In genomic region chr7:140239653-140239935, GRCh38 we compare ENCODE assay signal across 15 cellular contexts.
DNase-seq lines count a peak whose midpoint lies in the region; ATAC-seq, FAIRE-seq and TF ChIP-seq lines count a peak whose summit lies in the region.
"Had no signal": no experiment of that assay in that cellular context is flagged by ENCODE, and none has a peak within 500 bp of the region (broad histone marks: within the 10 kb centered on the region; RNA-seq: fewer than 3 reads in every experiment).

No MANE protein-coding gene starts in this region.

- H3K4me3 ChIP-seq in HCT116 (replicated peaks in 1 of 2; ENCODE audit: low read depth in 1 of 2, low read length in 2 of 2) (no peak overlapping the region), GM12878 (no peak overlapping the region)
- H3K4me3 ChIP-seq: ascending aorta, esophagus squamous epithelium had no signal

- H2AFZ ChIP-seq in HCT116 (ENCODE audit: low read depth, low read length, poor library complexity, severe bottlenecking) (no peak overlapping the region), GM12878 (ENCODE audit: control insufficient read depth, low read depth, low read length) (no peak overlapping the region)

- H3K27ac Mint-ChIP-seq in activated T-cell treated with anti-CD3 and anti-CD28 coated beads, Interleukin-2, amount 50 U/mL, for 72 hours = no peak overlapping the region
- H3K27ac Mint-ChIP-seq: activated B cell treated with CpG ODN at 0.5 μM for 24 hours had no signal

- H3K27me3 ChIP-seq in HCT116 (ENCODE audit: insufficient read depth, low read length) (no peaks in the 10 kb centered on the region), GM12878 (replicated peaks in 1 of 2; ENCODE audit: control insufficient read depth in 2 of 2, insufficient read depth in 2 of 2, low read length in 1 of 2) (peaks cover 0 to 5% of the 10 kb centered on the region in 2 experiments; a peak in 2 of 4 replicates)
- H3K27me3 ChIP-seq: ascending aorta had no signal

- H3K36me3 ChIP-seq in HCT116 (ENCODE audit: control insufficient read depth in 1 of 2, insufficient read depth in 2 of 2, low read length in 2 of 2) = no peaks in the 10 kb centered on the region
- H3K36me3 ChIP-seq in GM12878 (ENCODE audit: control insufficient read depth in 2 of 2, insufficient read depth in 2 of 2, low read length in 1 of 2) = no peaks in the 10 kb centered on the region
- H3K36me3 ChIP-seq: ascending aorta, esophagus squamous epithelium had no signal

- no peak for TF ChIP-seq EP300 in GM12878 (IDR thresholded peaks at IDR 0.05; ENCODE audit: borderline replicate concordance in 1 of 2, control insufficient read depth in 1 of 2, low read depth in 2 of 2, low read length in 2 of 2)

- no peaks in the 10 kb centered on the region for H3K9me2 ChIP-seq in HCT116 (ENCODE audit: insufficient read depth)

- H3K4me2 ChIP-seq in HCT116 (ENCODE audit: low read length) (no peak overlapping the region), GM12878 (ENCODE audit: control insufficient read depth, insufficient read depth) (no peak overlapping the region)

- no TSS peak for BruUV-seq in HCT116 (replicated peaks; lab: Mats Ljungman, UMichigan)
- BruUV-seq in GM12878 (replicated peaks; lab: Mats Ljungman, UMichigan) = no TSS peak

- intact Hi-C loops in HCT116 (cut with micrococcal nuclease) (no loop called here), GM12878 (cut with micrococcal nuclease; ENCODE audit: unreplicated experiment) (no loop called here), posterior vena cava (cut with DNase I) (no loop called here)

- ATAC-seq in activated T-cell treated with anti-CD3 and anti-CD28 coated beads, Interleukin-2, amount 50 U/mL, for 72 hours (replicated peaks in 1 of 2) = peak; percentile 47 to 48
- no peak for ATAC-seq in activated T-cell treated with anti-CD3 and anti-CD28 coated beads, Interleukin-2, amount 50 U/mL, for 4 hours
- 0 out of 2 replicates have a peak, but pooled peaks have one; percentile 17 for ATAC-seq in HCT116
- ATAC-seq in GM12878 = no peak
- no peak for ATAC-seq in HG03469 (IDR thresholded peaks at IDR 0.05; ENCODE audit: unreplicated experiment)

- in situ Hi-C loops in GM12878 (cut with MboI) = no loop called here

- H3K27me3 Mint-ChIP-seq in activated T-cell treated with anti-CD3 and anti-CD28 coated beads, Interleukin-2, amount 50 U/mL, for 72 hours (ENCODE audit: low read depth) = no peaks in the 10 kb centered on the region
- H3K27me3 Mint-ChIP-seq in activated T-cell treated with anti-CD3 and anti-CD28 coated beads, Interleukin-2, amount 50 U/mL, for 4 hours (ENCODE audit: low read depth) = no peaks in the 10 kb centered on the region
- H3K27me3 Mint-ChIP-seq: activated B cell treated with CpG ODN at 0.5 μM for 24 hours; central memory CD8-positive, alpha-beta T cell had no signal

- H3K4me1 Mint-ChIP-seq in activated T-cell treated with anti-CD3 and anti-CD28 coated beads, Interleukin-2, amount 50 U/mL, for 72 hours (ENCODE audit: low read depth) = peaks cover 15% of the 10 kb centered on the region
- peaks cover 12% of the 10 kb centered on the region for H3K4me1 Mint-ChIP-seq in activated T-cell treated with anti-CD3 and anti-CD28 coated beads, Interleukin-2, amount 50 U/mL, for 4 hours (ENCODE audit: low read depth)

- CTCF ChIA-PET in HCT116 (lab: Charles Lee) = no interaction called here
- CTCF ChIA-PET in GM12878 (lab: Yijun Ruan, JAX) = no interaction called here

- H3K79me2 ChIP-seq in HCT116 (ENCODE audit: insufficient read depth, low read length) (no peaks in the 10 kb centered on the region), GM12878 (ENCODE audit: control insufficient read depth, insufficient read depth, low read length) (no peaks in the 10 kb centered on the region)

- H3K36me3 Mint-ChIP-seq in activated T-cell treated with anti-CD3 and anti-CD28 coated beads, Interleukin-2, amount 50 U/mL, for 72 hours (ENCODE audit: insufficient read depth in 2 of 2) = no peaks in the 10 kb centered on the region
- H3K36me3 Mint-ChIP-seq in activated T-cell treated with anti-CD3 and anti-CD28 coated beads, Interleukin-2, amount 50 U/mL, for 4 hours (ENCODE audit: insufficient read depth) = no peaks in the 10 kb centered on the region

- H3K4me3 Mint-ChIP-seq in activated T-cell treated with anti-CD3 and anti-CD28 coated beads, Interleukin-2, amount 50 U/mL, for 72 hours = no peak overlapping the region
- H3K4me3 Mint-ChIP-seq in activated T-cell treated with anti-CD3 and anti-CD28 coated beads, Interleukin-2, amount 50 U/mL, for 4 hours = no peak overlapping the region
- H3K4me3 Mint-ChIP-seq: activated B cell treated with CpG ODN at 0.5 μM for 24 hours; central memory CD8-positive, alpha-beta T cell had no signal

- no peaks in the 10 kb centered on the region for H3K4me1 ChIP-seq in HCT116 (ENCODE audit: control insufficient read depth in 1 of 2, insufficient read depth in 2 of 2, low read length in 2 of 2)
- peaks cover 13% of the 10 kb centered on the region for H3K4me1 ChIP-seq in GM12878 (ENCODE audit: control insufficient read depth, insufficient read depth, low read length)
- H3K4me1 ChIP-seq: ascending aorta had no signal

- H3K9me3 Mint-ChIP-seq in activated T-cell treated with anti-CD3 and anti-CD28 coated beads, Interleukin-2, amount 50 U/mL, for 72 hours = no peaks in the 10 kb centered on the region
- no peaks in the 10 kb centered on the region for H3K9me3 Mint-ChIP-seq in activated T-cell treated with anti-CD3 and anti-CD28 coated beads, Interleukin-2, amount 50 U/mL, for 4 hours
- H3K9me3 Mint-ChIP-seq: activated B cell treated with CpG ODN at 0.5 μM for 24 hours; central memory CD8-positive, alpha-beta T cell had no signal

- H3K27ac ChIP-seq in HCT116 (ENCODE audit: low read depth, low read length) (no peak overlapping the region), GM12878 (ENCODE audit: control insufficient read depth, insufficient read depth) (no peak overlapping the region)
- H3K27ac ChIP-seq: ascending aorta had no signal

- POLR2A ChIA-PET in HCT116 (lab: Charles Lee) (no interaction called here), GM12878 (lab: Charles Lee) (no interaction called here)

- SMC1A ChIA-PET in GM12878 (lab: Charles Lee; ENCODE audit: uncharacterized antibody, unreplicated experiment) = no interaction called here

- TF ChIP-seq RAD21 in HCT116 (IDR thresholded peaks at IDR 0.05; ENCODE audit: low read depth) = no peak
- TF ChIP-seq RAD21 in GM12878 (IDR thresholded peaks at IDR 0.05; ENCODE audit: insufficient read depth, low read depth, low read length) = peak; percentile 33; the same call in 1 of the 2 replicates

- H4K20me1 ChIP-seq in HCT116 (ENCODE audit: insufficient read depth) = no peaks in the 10 kb centered on the region
- H4K20me1 ChIP-seq in GM12878 (ENCODE audit: control insufficient read depth, insufficient read depth) = 0 out of 2 replicates have a peak, but pooled peaks cover 2% of the 10 kb centered on the region

- RAD21 ChIA-PET in HCT116 (lab: Charles Lee; ENCODE audit: low non-redundant PET in 1 of 2, low total read pairs in 2 of 2, uncharacterized antibody in 2 of 2, unreplicated experiment in 2 of 2) (no interaction called here), GM12878 (lab: Charles Lee; ENCODE audit: unreplicated experiment) (interaction anchor here (0.7 kb wide), 1 partner anchor 75 kb away, joined by 3 read pairs; no protein-coding TSS in a partner anchor)

- no peak for DNase-seq in activated T-cell treated with anti-CD3 and anti-CD28 coated beads, Interleukin-2, amount 50 U/mL, for 72 hours
- no peak for DNase-seq in activated T-cell treated with anti-CD3 and anti-CD28 coated beads, Interleukin-2, amount 50 U/mL, for 4 hours
- no peak for DNase-seq in HCT116 (ENCODE audit: low read depth, low spot score)
- no peak for DNase-seq in GM12878 (ENCODE audit: low read depth, low spot score)
- peak; percentile 31 for DNase-seq in posterior vena cava (ENCODE audit: low spot score)
- DNase-seq in NCI-H1417 treated with DMSO at 0.1 percent for 48 hours (lab: John Stamatoyannopoulos, UW) = no peak
- no peak for DNase-seq in GM20000 (ENCODE audit: low spot score)
- DNase-seq: activated B cell treated with CpG ODN at 0.5 μM for 24 hours; activated gamma-delta T cell; effector CD8-positive, alpha-beta T cell; esophagus squamous epithelium; NCI-H510A treated with DMSO at 0.1 percent for 48 hours had no signal

- FAIRE-seq in GM12878 (lab: Jason Lieb, UNC) = no peak

- TF ChIP-seq CTCF in HCT116 (IDR thresholded peaks at IDR 0.05 in 2 of 3, conservative IDR thresholded peaks at IDR 0.05 in 1 of 3; ENCODE audit: borderline replicate concordance in 1 of 3, insufficient read depth in 1 of 3, low read depth in 2 of 3, low read length in 2 of 3) = no peak
- TF ChIP-seq CTCF in GM12878 (IDR thresholded peaks at IDR 0.05 in 2 of 3, conservative IDR thresholded peaks at IDR 0.05 in 1 of 3; ENCODE audit: control insufficient read depth in 2 of 3, extremely low read depth in 1 of 3, insufficient read depth in 1 of 3, low read depth in 3 of 3, low read length in 3 of 3) = peak in 1 of 3 experiments; percentile 15; a peak in 1 of 6 replicates
- TF ChIP-seq CTCF in GM20000 (IDR thresholded peaks at IDR 0.05; ENCODE audit: extremely low read depth, missing control alignments) = no peak

- H3K9ac ChIP-seq in HCT116 (ENCODE audit: low read length) (no peak overlapping the region), GM12878 (ENCODE audit: control insufficient read depth, insufficient read depth, low read length) (no peak overlapping the region)

- TF ChIP-seq POLR2A in HCT116 (IDR thresholded peaks at IDR 0.05; ENCODE audit: borderline replicate concordance, extremely low read depth, insufficient read depth, insufficient read length) (no peak), GM12878 (IDR thresholded peaks at IDR 0.05; ENCODE audit: low read depth, low read length) (no peak)

- 8% methylated on average over 2 of the region's 2 CpGs for WGBS in GM12878 (ENCODE audit: insufficient coverage, insufficient replicate concordance, low lambda C conversion rate, missing lambda C conversion rate)

- no peaks in the 10 kb centered on the region for H3K9me3 ChIP-seq in HCT116 (ENCODE audit: control insufficient read depth in 1 of 2, insufficient read depth in 1 of 2, low read depth in 1 of 2, low read length in 2 of 2)
- H3K9me3 ChIP-seq in GM12878 (replicated peaks; ENCODE audit: control insufficient read depth, insufficient read depth, low read length) = no peaks in the 10 kb centered on the region; the same call in 2 of the 3 replicates
- H3K9me3 ChIP-seq: ascending aorta, esophagus squamous epithelium had no signal

TF ChIP-seq in HCT116, 20 proteins besides CTCF, POLR2A, EP300 and RAD21:
- TF ChIP-seq POLR2AphosphoS5 (IDR thresholded peaks at IDR 0.05; ENCODE audit: low read depth, low read length) = no peak
- TF ChIP-seq EZH2 (IDR thresholded peaks at IDR 0.05) = no peak
- TF ChIP-seq CBX3 (IDR thresholded peaks at IDR 0.05; ENCODE audit: low read depth) = no peak
TF ChIP-seq in HCT116: peak in this region for 0.

TF ChIP-seq in GM12878, 131 proteins besides CTCF, POLR2A, EP300 and RAD21 (continues in another document):
- TF ChIP-seq BHLHE40 (IDR thresholded peaks at IDR 0.05; ENCODE audit: borderline replicate concordance in 1 of 2, low read depth in 2 of 2, low read length in 1 of 2) (no peak), NR2F1 (conservative IDR thresholded peaks at IDR 0.05) (no peak), CHD2 (IDR thresholded peaks at IDR 0.05; ENCODE audit: borderline replicate concordance, low read depth, low read length) (no peak)

Comparison
In these comparisons a context has a peak if more than half of its experiments do, and no peak if none do; other contexts are left out.
1. ATAC-seq: peak in activated T-cell treated with anti-CD3 and anti-CD28 coated beads, Interleukin-2, amount 50 U/mL, for 72 hours (2 of 2) and HCT116 (single experiment); none in activated T-cell treated with anti-CD3 and anti-CD28 coated beads, Interleukin-2, amount 50 U/mL, for 4 hours (0 of 2), GM12878 (single experiment) and HG03469 (single experiment).